10 cellular contexts compared by ENCODE assay signal in genomic region chrX:13387656-13388421, GRCh38.
A peak's percentile ranks its signal among the peaks of the same experiment; 100 is the strongest.
DNase-seq lines count a peak whose midpoint lies in the region; ATAC-seq and TF ChIP-seq lines count a peak whose summit lies in the region.
"Had no signal": no experiment of that assay in that cellular context is flagged by ENCODE, and none has a peak within 500 bp of the region (broad histone marks: within the 10 kb centered on the region; RNA-seq: fewer than 3 reads in every experiment).

No MANE protein-coding gene starts in this region.

- no peak overlapping the region for H3K27ac Mint-ChIP-seq in activated CD4-positive, alpha-beta memory T cell treated with anti-CD3 and anti-CD28 coated beads for 36 hours
- peak overlapping the region; percentile 12 for H3K27ac Mint-ChIP-seq in mesothelial cell of epicardium

- no peaks in the 10 kb centered on the region for H3K27me3 Mint-ChIP-seq in activated CD4-positive, alpha-beta memory T cell treated with anti-CD3 and anti-CD28 coated beads for 36 hours
- no peaks in the 10 kb centered on the region for H3K27me3 Mint-ChIP-seq in mesothelial cell of epicardium (ENCODE audit: low read depth)

- no peak overlapping the region for H3K4me3 Mint-ChIP-seq in activated CD4-positive, alpha-beta memory T cell treated with anti-CD3 and anti-CD28 coated beads for 36 hours
- no peak overlapping the region for H3K4me3 Mint-ChIP-seq in mesothelial cell of epicardium

- ATAC-seq in HG03354 (IDR thresholded peaks at IDR 0.05; ENCODE audit: poor library complexity, severe bottlenecking, unreplicated experiment) = peak; percentile 71
- no peak for ATAC-seq in HG02759 (IDR thresholded peaks at IDR 0.05; ENCODE audit: unreplicated experiment)

- POLR2A ChIA-PET in activated CD4-positive, alpha-beta memory T cell treated with anti-CD3 and anti-CD28 coated beads for 36 hours (lab: Charles Lee) = no interaction called here

- H3K4me1 Mint-ChIP-seq in activated CD4-positive, alpha-beta memory T cell treated with anti-CD3 and anti-CD28 coated beads for 36 hours (ENCODE audit: low read depth) = peaks cover 8% of the 10 kb centered on the region
- peaks cover 15% of the 10 kb centered on the region for H3K4me1 Mint-ChIP-seq in mesothelial cell of epicardium

- H3K36me3 Mint-ChIP-seq in activated CD4-positive, alpha-beta memory T cell treated with anti-CD3 and anti-CD28 coated beads for 36 hours = no peaks in the 10 kb centered on the region
- no peaks in the 10 kb centered on the region for H3K36me3 Mint-ChIP-seq in mesothelial cell of epicardium

- no peak for TF ChIP-seq CTCF in mesothelial cell of epicardium (IDR thresholded peaks at IDR 0.05; ENCODE audit: unreplicated experiment)

- DNase-seq in GM04503 (ENCODE audit: low read depth) (peak; percentile 39), mesothelial cell of epicardium (ENCODE audit: low spot score in 2 of 2, unreplicated experiment in 2 of 2) (no peak), glomerular visceral epithelial cell (ENCODE audit: extremely low spot score) (no peak)
- peak; percentile 34 for DNase-seq in activated CD4-positive, alpha-beta memory T cell treated with anti-CD3 and anti-CD28 coated beads for 36 hours
- no peak for DNase-seq in activated CD4-positive, CD25-positive, alpha-beta regulatory T cell treated with anti-CD3 and anti-CD28 coated beads, Interleukin-2, amount 50 U/mL, for 72 hours
- DNase-seq in NK-92 treated with Interleukin-12 subunit alpha and Interleukin-12 subunit beta, amount 100 ng/mL, for 24 hours (lab: John Stamatoyannopoulos, UW) = no peak
- DNase-seq: dorsolateral prefrontal cortex, KG1 had no signal

- CTCF ChIA-PET in activated CD4-positive, alpha-beta memory T cell treated with anti-CD3 and anti-CD28 coated beads for 36 hours (lab: Charles Lee) = interaction anchor here (1.4 kb wide), 1 partner anchor 441 kb away, joined by 6 read pairs; no protein-coding TSS in a partner anchor

- H3K9me3 Mint-ChIP-seq in activated CD4-positive, alpha-beta memory T cell treated with anti-CD3 and anti-CD28 coated beads for 36 hours = no peaks in the 10 kb centered on the region
- H3K9me3 Mint-ChIP-seq in mesothelial cell of epicardium = peaks cover 24% of the 10 kb centered on the region

- intact Hi-C loops in activated CD4-positive, alpha-beta memory T cell treated with anti-CD3 and anti-CD28 coated beads for 36 hours (cut with micrococcal nuclease) = loop anchor here (2.0 kb wide), 1 partner anchor 31 kb away; no protein-coding TSS in a partner anchor

Comparison
In these comparisons a context has a peak if more than half of its experiments do, and no peak if none do; other contexts are left out.
1. DNase-seq: peak in GM04503 (single experiment) and activated CD4-positive, alpha-beta memory T cell treated with anti-CD3 and anti-CD28 coated beads for 36 hours (single experiment); none in mesothelial cell of epicardium (0 of 2), activated CD4-positive, CD25-positive, alpha-beta regulatory T cell treated with anti-CD3 and anti-CD28 coated beads, Interleukin-2, amount 50 U/mL, for 72 hours (single experiment), NK-92 treated with Interleukin-12 subunit alpha and Interleukin-12 subunit beta, amount 100 ng/mL, for 24 hours (single experiment) and glomerular visceral epithelial cell (single experiment).